In genomic region chr7:117531845-117532244, GRCh38 we compare ENCODE assay signal across 19 cellular contexts. TPM values are rescaled to one million over a fixed set of nuclear protein-coding genes. Genes with fewer than 3 reads are reported as not detected.
A peak's percentile ranks its signal among the peaks of the same experiment; 100 is the strongest.
DNase-seq lines count a peak whose midpoint lies in the region; ATAC-seq and TF ChIP-seq lines count a peak whose summit lies in the region.
"Had no signal": no experiment of that assay in that cellular context is flagged by ENCODE, and none has a peak within 500 bp of the region (broad histone marks: within the 10 kb centered on the region; RNA-seq: fewer than 3 reads in every experiment).

No MANE protein-coding gene starts in this region.

- H3K9ac ChIP-seq in DND-41 (ENCODE audit: low read depth, low read length) (no peak overlapping the region), colonic mucosa (ENCODE audit: low read depth in 2 of 2, low read length in 2 of 2) (no peak overlapping the region)
- H3K9ac ChIP-seq: BLaER1 had no signal

- TF ChIP-seq CTCF in DND-41 (IDR thresholded peaks at IDR 0.05; ENCODE audit: borderline replicate concordance, extremely low read depth, low read length, poor library complexity, severe bottlenecking) = no peak
- no peak for TF ChIP-seq CTCF in colonic mucosa (IDR thresholded peaks at IDR 0.05)
- TF ChIP-seq CTCF in transverse colon (IDR thresholded peaks at IDR 0.05) = no peak
- TF ChIP-seq CTCF in ascending aorta (IDR thresholded peaks at IDR 0.05) = no peak

- H3K4me3 ChIP-seq in DND-41 (ENCODE audit: low read depth in 1 of 2, low read length in 2 of 2) (no peak overlapping the region), colonic mucosa (no peak overlapping the region), transverse colon (no peak overlapping the region), ascending aorta (no peak overlapping the region)
- H3K4me3 ChIP-seq: BLaER1 had no signal

- no peak for TF ChIP-seq EP300 in transverse colon (IDR thresholded peaks at IDR 0.05; ENCODE audit: low read depth)

- H3K36me3 ChIP-seq in DND-41 (ENCODE audit: insufficient read depth, low read length) (no peaks in the 10 kb centered on the region), colonic mucosa (no peaks in the 10 kb centered on the region), transverse colon (no peaks in the 10 kb centered on the region), ascending aorta (no peaks in the 10 kb centered on the region)
- H3K36me3 ChIP-seq: BLaER1 had no signal

- no peak for DNase-seq in DND-41
- DNase-seq in colonic mucosa = no peak
- no peak for DNase-seq in left colon
- no peak for DNase-seq in transverse colon
- no peak for DNase-seq in DMS79 treated with DMSO at 0.1 percent for 48 hours (lab: John Stamatoyannopoulos, UW)
- DNase-seq in GM03348 (ENCODE audit: low spot score) = no peak
- DNase-seq in ascending aorta (ENCODE audit: low spot score in 2 of 2) = no peak
- no peak for DNase-seq in AG08396 (ENCODE audit: low spot score)
- DNase-seq: CD4-positive, CD25-positive, alpha-beta regulatory T cell; CD8-positive, alpha-beta T cell; DMS153; GF-D8; GOT3; H7 had no signal

- no peaks in the 10 kb centered on the region for H3K79me2 ChIP-seq in DND-41 (ENCODE audit: insufficient read depth, low read length)

- H3K27me3 ChIP-seq in DND-41 (ENCODE audit: insufficient read depth, low read length, poor library complexity) = no peaks in the 10 kb centered on the region
- no peaks in the 10 kb centered on the region for H3K27me3 ChIP-seq in colonic mucosa
- no peaks in the 10 kb centered on the region for H3K27me3 ChIP-seq in transverse colon
- H3K27me3 ChIP-seq in ascending aorta = no peaks in the 10 kb centered on the region
- H3K27me3 ChIP-seq: BLaER1 had no signal

- H3K4me1 ChIP-seq in DND-41 (ENCODE audit: insufficient read depth, low read length) = peaks cover 14% of the 10 kb centered on the region
- H3K4me1 ChIP-seq in colonic mucosa = peaks cover 2% of the 10 kb centered on the region
- H3K4me1 ChIP-seq in transverse colon = peaks cover 6 to 45% (median 37%) of the 10 kb centered on the region in 4 donors
- H3K4me1 ChIP-seq in ascending aorta = no peaks in the 10 kb centered on the region
- H3K4me1 ChIP-seq: BLaER1 had no signal

- intact Hi-C loops in colonic mucosa (cut with DNase I) (no loop called here), left colon (cut with DNase I, micrococcal nuclease) (no loop called here), transverse colon (cut with DNase I; ENCODE audit: low total_unique reads) (no loop called here), ascending aorta (cut with DNase I) (no loop called here)

- WGBS in transverse colon (ENCODE audit: low coverage in 1 of 2), 2 donors = 31 to 43% methylated on average over 1 of the region's 1 CpG

- 0 out of 2 replicates have a peak overlapping the region, but pooled peaks have one; percentile 3 for H2AFZ ChIP-seq in DND-41 (ENCODE audit: low read depth, low read length)

- TF ChIP-seq POLR2A in transverse colon (IDR thresholded peaks at IDR 0.05) = no peak

- H3K4me2 ChIP-seq in DND-41 (ENCODE audit: insufficient read depth, low read length) = no peak overlapping the region
- H3K4me2 ChIP-seq: BLaER1 had no signal

- H3K27ac ChIP-seq in DND-41 (ENCODE audit: low read length) = no peak overlapping the region
- peak overlapping the region; percentile 47 for H3K27ac ChIP-seq in colonic mucosa
- peak overlapping the region; percentile 42 to 59 (median 55) for H3K27ac ChIP-seq in transverse colon
- H3K27ac ChIP-seq in ascending aorta = no peak overlapping the region
- H3K27ac ChIP-seq: BLaER1, C4-2B had no signal

- in situ Hi-C loops in transverse colon (cut with MboI; ENCODE audit: low pct_ligation_motif_present in 1 of 4, low pct_unique_long_range_greater_than_20kb in 1 of 4, low sequenced_read_pairs in 3 of 4) = no loop called here

- H3K9me3 ChIP-seq in DND-41 (ENCODE audit: insufficient read depth, low read length, severe bottlenecking) (no peaks in the 10 kb centered on the region), colonic mucosa (no peaks in the 10 kb centered on the region), transverse colon (no peaks in the 10 kb centered on the region), ascending aorta (no peaks in the 10 kb centered on the region)
- H3K9me3 ChIP-seq: BLaER1 had no signal

- H4K20me1 ChIP-seq in DND-41 (ENCODE audit: insufficient read depth, low read length) = no peaks in the 10 kb centered on the region
- H4K20me1 ChIP-seq: BLaER1 had no signal

- ATAC-seq in DND-41 (ENCODE audit: insufficient read depth, low read depth) (no peak), left colon (peak; percentile 68)
- ATAC-seq: CD8-positive, alpha-beta T cell had no signal

RNA-seq across cellular contexts. Expression of gene CFTR, which starts 52.0 kb away (rescaled TPM):
- total RNA-seq in colonic mucosa (100 to 1,000 TPM; 121 to 127 TPM), left colon (100 to 1,000 TPM; 116 to 133 TPM), transverse colon (100 to 1,000 TPM in 2 of 4 donors, 10 to 100 TPM in 2; 43.0 to 176 (median 76.6) TPM), ascending aorta (0.21 TPM)
- total RNA-seq: A172; B cell; CD4-positive, CD25-positive, alpha-beta regulatory T cell; CD8-positive, alpha-beta T cell; G401 had no signal

Comparison
In these comparisons a context has a peak if more than half of its experiments do, and no peak if none do; other contexts are left out.
1. H3K27ac ChIP-seq: peak in colonic mucosa (single experiment) and transverse colon (4 of 4); none in DND-41 (single experiment) and ascending aorta (0 of 2).
2. RNA of gene CFTR, which starts 52.0 kb away (total RNA-seq): 116 to 133 TPM in left colon, 121 to 127 TPM in colonic mucosa and 43.0 to 176 TPM in transverse colon; 0.21 TPM in ascending aorta (single experiment); every median in the first group is over 10 times any median in the second.